2 cellular contexts compared by ENCODE assay signal in the genomic region with DNA sequence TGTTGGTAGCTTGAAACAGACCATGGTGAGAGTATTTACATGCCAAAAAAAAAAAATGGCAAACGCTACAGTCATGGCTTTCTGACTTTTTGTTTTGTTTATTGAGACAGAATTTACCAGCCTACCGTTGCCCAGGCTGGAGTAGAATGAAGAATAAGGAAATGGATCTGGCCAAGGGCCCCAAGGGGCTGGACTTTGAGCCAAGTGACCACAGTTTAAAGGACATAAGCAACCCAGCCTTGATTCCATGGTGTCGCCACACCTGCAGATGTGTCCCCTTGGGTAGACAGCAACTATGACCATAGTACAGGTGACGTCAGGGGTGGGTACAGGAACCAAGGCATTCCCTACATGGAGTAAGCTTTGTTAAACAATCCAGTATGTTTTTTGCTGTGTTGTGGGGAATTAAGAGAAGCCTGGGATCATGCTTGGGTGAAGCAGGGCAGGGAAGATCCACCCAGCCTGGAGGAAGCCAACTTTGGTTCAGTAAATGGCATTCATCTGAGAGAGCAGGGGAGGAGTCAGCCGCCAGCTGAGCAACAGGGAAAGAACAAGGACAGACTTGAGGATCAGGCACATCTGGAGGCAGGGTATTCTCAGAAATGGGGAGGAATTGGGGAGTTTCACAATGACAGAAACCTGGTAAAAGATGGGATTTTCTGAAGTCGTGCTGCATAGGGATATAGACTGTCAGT.
TF ChIP-seq lines count a peak whose summit lies in the region.

No MANE protein-coding gene starts in this region.

TF ChIP-seq in IMR-90, 13 proteins besides CTCF, POLR2A, EP300 and RAD21:
- TF ChIP-seq NFE2L2 (IDR thresholded peaks at IDR 0.05; ENCODE audit: low read depth, low read length) (no peak), RCOR1 (IDR thresholded peaks at IDR 0.05; ENCODE audit: insufficient replicate concordance, low read length) (no peak), BHLHE40 (IDR thresholded peaks at IDR 0.05; ENCODE audit: low read depth, low read length) (no peak), CEBPB (IDR thresholded peaks at IDR 0.05; ENCODE audit: low read depth, low read length) (no peak), RFX5 (IDR thresholded peaks at IDR 0.05; ENCODE audit: low read depth, low read length) (no peak), MAFK (IDR thresholded peaks at IDR 0.05; ENCODE audit: low read depth, low read length) (no peak), CHD1 (IDR thresholded peaks at IDR 0.05; ENCODE audit: low read depth, low read length) (no peak), FOS (IDR thresholded peaks at IDR 0.05; ENCODE audit: low read depth, low read length) (no peak), SMC3 (IDR thresholded peaks at IDR 0.05; ENCODE audit: low read depth, low read length) (no peak)
- TF ChIP-seq, protein P1, sequence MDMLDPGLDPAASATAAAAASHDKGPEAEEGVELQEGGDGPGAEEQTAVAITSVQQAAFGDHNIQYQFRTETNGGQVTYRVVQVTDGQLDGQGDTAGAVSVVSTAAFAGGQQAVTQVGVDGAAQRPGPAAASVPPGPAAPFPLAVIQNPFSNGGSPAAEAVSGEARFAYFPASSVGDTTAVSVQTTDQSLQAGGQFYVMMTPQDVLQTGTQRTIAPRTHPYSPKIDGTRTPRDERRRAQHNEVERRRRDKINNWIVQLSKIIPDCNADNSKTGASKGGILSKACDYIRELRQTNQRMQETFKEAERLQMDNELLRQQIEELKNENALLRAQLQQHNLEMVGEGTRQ (IDR thresholded peaks at IDR 0.05; ENCODE audit: low read depth, low read length), result no peak

TF ChIP-seq in endothelial cell of umbilical vein, 7 proteins besides CTCF, POLR2A, EP300 and RAD21:
- TF ChIP-seq, protein P2, sequence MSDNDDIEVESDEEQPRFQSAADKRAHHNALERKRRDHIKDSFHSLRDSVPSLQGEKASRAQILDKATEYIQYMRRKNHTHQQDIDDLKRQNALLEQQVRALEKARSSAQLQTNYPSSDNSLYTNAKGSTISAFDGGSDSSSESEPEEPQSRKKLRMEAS (IDR thresholded peaks at IDR 0.05; ENCODE audit: insufficient read depth, insufficient read length), result no peak
- TF ChIP-seq JUN (IDR thresholded peaks at IDR 0.05; ENCODE audit: borderline replicate concordance, insufficient read depth, insufficient read length, low read depth) (no peak), FOS (IDR thresholded peaks at IDR 0.05; ENCODE audit: borderline replicate concordance, insufficient read depth, low read length) (no peak), EZH2 (IDR thresholded peaks at IDR 0.05; ENCODE audit: borderline replicate concordance, low read depth, low read length, severe bottlenecking) (no peak), MYC (IDR thresholded peaks at IDR 0.05; ENCODE audit: low read depth, low read length) (no peak), POLR2AphosphoS5 (IDR thresholded peaks at IDR 0.05; ENCODE audit: insufficient read depth, low read depth, low read length) (no peak), GATA2 (IDR thresholded peaks at IDR 0.05; ENCODE audit: insufficient read depth, insufficient read length, low read depth, low read length) (no peak)
